Comparison of ENCODE assay signal across 1 cellular context in the genomic region with DNA sequence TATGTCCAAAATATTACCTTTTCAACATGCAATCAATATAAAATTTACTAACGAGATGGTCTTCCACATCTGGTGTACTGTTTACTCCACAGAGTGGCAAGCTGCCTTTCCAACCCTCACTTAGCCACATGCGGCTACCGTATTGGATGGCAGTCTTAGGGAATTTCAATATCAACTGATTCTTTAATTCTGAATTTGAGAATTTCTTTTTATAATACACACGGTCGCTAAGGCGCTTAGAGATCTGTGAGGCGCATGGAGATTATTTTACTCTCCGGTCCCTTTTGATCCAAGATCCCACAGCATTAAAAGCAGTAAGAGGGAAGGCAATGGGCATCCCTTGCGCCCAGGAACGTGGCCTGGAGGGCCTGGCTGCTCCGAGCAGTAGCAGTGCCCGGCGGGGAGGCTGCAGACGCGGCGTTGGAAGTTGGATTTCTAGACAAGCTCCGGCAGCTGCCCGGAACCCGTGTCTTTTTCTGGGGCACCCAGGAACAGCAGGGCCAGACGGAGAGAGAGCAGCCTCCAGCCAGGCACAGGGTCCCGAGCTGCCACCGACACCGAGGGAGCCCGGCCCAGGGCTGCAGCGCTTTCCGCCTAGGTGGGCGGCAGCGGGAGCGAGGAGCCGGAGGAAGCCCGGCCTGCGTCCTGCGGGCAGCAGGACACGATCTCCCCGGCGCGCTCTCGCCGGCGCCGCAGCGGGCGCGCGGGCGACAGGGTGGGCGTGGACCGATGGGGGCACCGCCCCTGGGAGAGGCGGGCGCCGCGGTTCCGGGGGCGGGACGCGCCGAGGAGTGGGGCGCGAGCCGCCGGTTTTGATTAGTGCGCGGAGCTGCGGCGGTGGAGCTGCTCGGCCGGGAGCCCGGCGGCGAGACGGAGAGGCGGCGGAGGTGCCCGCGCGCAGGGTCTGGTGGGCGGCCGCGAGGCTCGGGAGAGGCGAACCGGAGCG.
TF ChIP-seq lines count a peak whose summit lies in the region.

Gene UGCG (plus strand): TSS at position 819 of the 946 bp plus-strand sequence. CDS start 402 bp downstream, outside the sequence.

TF ChIP-seq in HepG2, 621 proteins besides CTCF, POLR2A, EP300 and RAD21 (continued from another document and continues in another):
- TF ChIP-seq, protein P1, sequence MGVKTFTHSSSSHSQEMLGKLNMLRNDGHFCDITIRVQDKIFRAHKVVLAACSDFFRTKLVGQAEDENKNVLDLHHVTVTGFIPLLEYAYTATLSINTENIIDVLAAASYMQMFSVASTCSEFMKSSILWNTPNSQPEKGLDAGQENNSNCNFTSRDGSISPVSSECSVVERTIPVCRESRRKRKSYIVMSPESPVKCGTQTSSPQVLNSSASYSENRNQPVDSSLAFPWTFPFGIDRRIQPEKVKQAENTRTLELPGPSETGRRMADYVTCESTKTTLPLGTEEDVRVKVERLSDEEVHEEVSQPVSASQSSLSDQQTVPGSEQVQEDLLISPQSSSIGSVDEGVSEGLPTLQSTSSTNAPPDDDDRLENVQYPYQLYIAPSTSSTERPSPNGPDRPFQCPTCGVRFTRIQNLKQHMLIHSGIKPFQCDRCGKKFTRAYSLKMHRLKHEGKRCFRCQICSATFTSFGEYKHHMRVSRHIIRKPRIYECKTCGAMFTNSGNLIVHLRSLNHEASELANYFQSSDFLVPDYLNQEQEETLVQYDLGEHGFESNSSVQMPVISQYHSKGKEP (CRISPR knock-in tag; IDR thresholded peaks at IDR 0.05), result no peak
- TF ChIP-seq FOXM1 (CRISPR knock-in tag; IDR thresholded peaks at IDR 0.05) (0 out of 2 replicates have a peak, but pooled peaks have one; percentile 16), ZNF160 (CRISPR knock-in tag; IDR thresholded peaks at IDR 0.05) (0 out of 2 replicates have a peak, but pooled peaks have one; percentile 47), ZFP41 (CRISPR knock-in tag; IDR thresholded peaks at IDR 0.05; ENCODE audit: borderline replicate concordance) (no peak), RFX1 (IDR thresholded peaks at IDR 0.05) (no peak), ZNF256 (CRISPR knock-in tag; conservative IDR thresholded peaks at IDR 0.05) (no peak), JUNB (CRISPR knock-in tag; IDR thresholded peaks at IDR 0.05; ENCODE audit: borderline replicate concordance) (no peak), ZFP91 (CRISPR knock-in tag; IDR thresholded peaks at IDR 0.05; ENCODE audit: borderline replicate concordance) (peak; percentile 62; the same call in 1 of the 2 replicates), SP4 (CRISPR knock-in tag; IDR thresholded peaks at IDR 0.05) (peak; percentile 90), ZNF564 (CRISPR knock-in tag; IDR thresholded peaks at IDR 0.05) (peak; percentile 76; the same call in 1 of the 2 replicates), SP140L (CRISPR knock-in tag; IDR thresholded peaks at IDR 0.05; ENCODE audit: borderline replicate concordance) (0 out of 2 replicates have a peak, but pooled peaks have one; percentile 76), ZBTB26 (CRISPR knock-in tag; IDR thresholded peaks at IDR 0.05; ENCODE audit: borderline replicate concordance) (0 out of 2 replicates have a peak, but pooled peaks have one; percentile 23), ONECUT2 (CRISPR knock-in tag; IDR thresholded peaks at IDR 0.05) (no peak), EED (CRISPR knock-in tag; IDR thresholded peaks at IDR 0.05) (0 out of 2 replicates have a peak, but pooled peaks have one; percentile 48), HCFC1 (IDR thresholded peaks at IDR 0.05; ENCODE audit: low read depth, low read length) (no peak), FOXA3 (CRISPR knock-in tag; IDR thresholded peaks at IDR 0.05) (peak; percentile 9; the same call in 1 of the 2 replicates), TBX2 (CRISPR knock-in tag; IDR thresholded peaks at IDR 0.05; ENCODE audit: borderline replicate concordance) (peak; percentile 63), KDM1A (CRISPR knock-in tag; IDR thresholded peaks at IDR 0.05) (no peak), SNAPC2 (CRISPR knock-in tag; IDR thresholded peaks at IDR 0.05) (no peak), TOE1 (CRISPR knock-in tag; IDR thresholded peaks at IDR 0.05) (no peak), NR0B2 (CRISPR knock-in tag; IDR thresholded peaks at IDR 0.05) (peak; percentile 22; the same call in 1 of the 2 replicates), MIXL1 (CRISPR knock-in tag; IDR thresholded peaks at IDR 0.05) (peak; percentile 51; the same call in 1 of the 2 replicates), USF2 (IDR thresholded peaks at IDR 0.05; ENCODE audit: low read depth, low read length) (no peak), USF2 (CRISPR knock-in tag; IDR thresholded peaks at IDR 0.05; ENCODE audit: borderline replicate concordance) (no peak), ZC3H4 (CRISPR knock-in tag; IDR thresholded peaks at IDR 0.05; ENCODE audit: borderline replicate concordance) (no peak), ZNF773 (CRISPR knock-in tag; IDR thresholded peaks at IDR 0.05; ENCODE audit: borderline replicate concordance) (peak; percentile 42; the same call in 1 of the 2 replicates), CREM (IDR thresholded peaks at IDR 0.05) (no peak), CREM (CRISPR knock-in tag; IDR thresholded peaks at IDR 0.05) (no peak), ATAD3A (CRISPR knock-in tag; IDR thresholded peaks at IDR 0.05) (no peak), ZNF343 (CRISPR knock-in tag; IDR thresholded peaks at IDR 0.05) (no peak), ZNF101 (CRISPR knock-in tag; IDR thresholded peaks at IDR 0.05; ENCODE audit: borderline replicate concordance, low read depth) (no peak), ZNF782 (CRISPR knock-in tag; IDR thresholded peaks at IDR 0.05; ENCODE audit: borderline replicate concordance) (0 out of 2 replicates have a peak, but pooled peaks have one; percentile 4), ZFP36L2 (CRISPR knock-in tag; IDR thresholded peaks at IDR 0.05) (no peak), FOSL1 (CRISPR knock-in tag; IDR thresholded peaks at IDR 0.05; ENCODE audit: borderline replicate concordance) (no peak), NPAS2 (CRISPR knock-in tag; IDR thresholded peaks at IDR 0.05; ENCODE audit: borderline replicate concordance) (no peak), ZNF263 (CRISPR knock-in tag; IDR thresholded peaks at IDR 0.05) (peak; percentile 65), RXRB (CRISPR knock-in tag; IDR thresholded peaks at IDR 0.05; ENCODE audit: borderline replicate concordance) (no peak), FOSL2 (CRISPR knock-in tag; IDR thresholded peaks at IDR 0.05) (no peak)
- TF ChIP-seq, protein P2, sequence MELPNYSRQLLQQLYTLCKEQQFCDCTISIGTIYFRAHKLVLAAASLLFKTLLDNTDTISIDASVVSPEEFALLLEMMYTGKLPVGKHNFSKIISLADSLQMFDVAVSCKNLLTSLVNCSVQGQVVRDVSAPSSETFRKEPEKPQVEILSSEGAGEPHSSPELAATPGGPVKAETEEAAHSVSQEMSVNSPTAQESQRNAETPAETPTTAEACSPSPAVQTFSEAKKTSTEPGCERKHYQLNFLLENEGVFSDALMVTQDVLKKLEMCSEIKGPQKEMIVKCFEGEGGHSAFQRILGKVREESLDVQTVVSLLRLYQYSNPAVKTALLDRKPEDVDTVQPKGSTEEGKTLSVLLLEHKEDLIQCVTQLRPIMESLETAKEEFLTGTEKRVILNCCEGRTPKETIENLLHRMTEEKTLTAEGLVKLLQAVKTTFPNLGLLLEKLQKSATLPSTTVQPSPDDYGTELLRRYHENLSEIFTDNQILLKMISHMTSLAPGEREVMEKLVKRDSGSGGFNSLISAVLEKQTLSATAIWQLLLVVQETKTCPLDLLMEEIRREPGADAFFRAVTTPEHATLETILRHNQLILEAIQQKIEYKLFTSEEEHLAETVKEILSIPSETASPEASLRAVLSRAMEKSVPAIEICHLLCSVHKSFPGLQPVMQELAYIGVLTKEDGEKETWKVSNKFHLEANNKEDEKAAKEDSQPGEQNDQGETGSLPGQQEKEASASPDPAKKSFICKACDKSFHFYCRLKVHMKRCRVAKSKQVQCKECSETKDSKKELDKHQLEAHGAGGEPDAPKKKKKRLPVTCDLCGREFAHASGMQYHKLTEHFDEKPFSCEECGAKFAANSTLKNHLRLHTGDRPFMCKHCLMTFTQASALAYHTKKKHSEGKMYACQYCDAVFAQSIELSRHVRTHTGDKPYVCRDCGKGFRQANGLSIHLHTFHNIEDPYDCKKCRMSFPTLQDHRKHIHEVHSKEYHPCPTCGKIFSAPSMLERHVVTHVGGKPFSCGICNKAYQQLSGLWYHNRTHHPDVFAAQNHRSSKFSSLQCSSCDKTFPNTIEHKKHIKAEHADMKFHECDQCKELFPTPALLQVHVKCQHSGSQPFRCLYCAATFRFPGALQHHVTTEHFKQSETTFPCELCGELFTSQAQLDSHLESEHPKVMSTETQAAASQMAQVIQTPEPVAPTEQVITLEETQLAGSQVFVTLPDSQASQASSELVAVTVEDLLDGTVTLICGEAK (IDR thresholded peaks at IDR 0.05), result no peak
- TF ChIP-seq, protein P2 (CRISPR knock-in tag; IDR thresholded peaks at IDR 0.05), result 0 out of 2 replicates have a peak, but pooled peaks have one; percentile 27
- TF ChIP-seq, protein P3, sequence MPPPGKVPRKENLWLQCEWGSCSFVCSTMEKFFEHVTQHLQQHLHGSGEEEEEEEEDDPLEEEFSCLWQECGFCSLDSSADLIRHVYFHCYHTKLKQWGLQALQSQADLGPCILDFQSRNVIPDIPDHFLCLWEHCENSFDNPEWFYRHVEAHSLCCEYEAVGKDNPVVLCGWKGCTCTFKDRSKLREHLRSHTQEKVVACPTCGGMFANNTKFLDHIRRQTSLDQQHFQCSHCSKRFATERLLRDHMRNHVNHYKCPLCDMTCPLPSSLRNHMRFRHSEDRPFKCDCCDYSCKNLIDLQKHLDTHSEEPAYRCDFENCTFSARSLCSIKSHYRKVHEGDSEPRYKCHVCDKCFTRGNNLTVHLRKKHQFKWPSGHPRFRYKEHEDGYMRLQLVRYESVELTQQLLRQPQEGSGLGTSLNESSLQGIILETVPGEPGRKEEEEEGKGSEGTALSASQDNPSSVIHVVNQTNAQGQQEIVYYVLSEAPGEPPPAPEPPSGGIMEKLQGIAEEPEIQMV (CRISPR knock-in tag; IDR thresholded peaks at IDR 0.05; ENCODE audit: low read depth), result no peak; the same call in 1 of the 2 replicates
